In genomic region chr9:121954477-121955175, GRCh38 we compare ENCODE assay signal across 16 cellular contexts.
DNase-seq lines count a peak whose midpoint lies in the region; ATAC-seq and TF ChIP-seq lines count a peak whose summit lies in the region.
"Had no signal": no experiment of that assay in that cellular context is flagged by ENCODE, and none has a peak within 500 bp of the region (broad histone marks: within the 10 kb centered on the region; RNA-seq: fewer than 3 reads in every experiment).

No MANE protein-coding gene starts in this region.

- ATAC-seq in body of pancreas (no peak), right cardiac atrium (peak; percentile 67 to 84), HG03097 (IDR thresholded peaks at IDR 0.05; ENCODE audit: low FRiP score, unreplicated experiment) (no peak)
- ATAC-seq: left lobe of liver, T-cell had no signal

- H3K4me1 ChIP-seq in body of pancreas (no peaks in the 10 kb centered on the region), right cardiac atrium (ENCODE audit: control insufficient read depth, insufficient read depth, low read length) (no peaks in the 10 kb centered on the region), Caco-2 (no peaks in the 10 kb centered on the region)
- H3K4me1 ChIP-seq in effector memory CD4-positive, alpha-beta T cell (ENCODE audit: control insufficient read depth, insufficient read depth, low read length, poor library complexity, severe bottlenecking), result no peaks in the 10 kb centered on the region
- H3K4me1 ChIP-seq: parathyroid adenoma had no signal

- H3K36me3 ChIP-seq in body of pancreas (replicated peaks in 1 of 2; ENCODE audit: insufficient read depth in 1 of 2, low read depth in 2 of 2) (no peaks in the 10 kb centered on the region), Caco-2 (ENCODE audit: control insufficient read depth, insufficient read depth, low read length) (no peaks in the 10 kb centered on the region)
- no peaks in the 10 kb centered on the region for H3K36me3 ChIP-seq in effector memory CD4-positive, alpha-beta T cell (ENCODE audit: control insufficient read depth, insufficient read depth, low read length)

- BruUV-seq in Caco-2 (replicated peaks; lab: Mats Ljungman, UMichigan), result no TSS peak

- peaks cover 3% of the 10 kb centered on the region for H3K27me3 Mint-ChIP-seq in Caco-2 (ENCODE audit: insufficient read depth, unreplicated experiment)
- H3K27me3 Mint-ChIP-seq: T-cell had no signal

- TF ChIP-seq POLR2A in body of pancreas (IDR thresholded peaks at IDR 0.05), result no peak

- H3K4me3 Mint-ChIP-seq in Caco-2 (ENCODE audit: unreplicated experiment), result no peak overlapping the region
- H3K4me3 Mint-ChIP-seq: T-cell had no signal

- H3K27me3 ChIP-seq in body of pancreas (no peaks in the 10 kb centered on the region), right cardiac atrium (ENCODE audit: control insufficient read depth, insufficient read depth) (no peaks in the 10 kb centered on the region), Caco-2 (replicated peaks; ENCODE audit: control insufficient read depth, insufficient read depth, low read length) (no peaks in the 10 kb centered on the region)
- H3K27me3 ChIP-seq in effector memory CD4-positive, alpha-beta T cell (replicated peaks; ENCODE audit: control insufficient read depth, insufficient read depth, low read length, poor library complexity, severe bottlenecking), result no peaks in the 10 kb centered on the region

- no peaks in the 10 kb centered on the region for H3K4me1 Mint-ChIP-seq in Caco-2 (ENCODE audit: low read depth, unreplicated experiment)
- H3K4me1 Mint-ChIP-seq: T-cell had no signal

- H3K4me3 ChIP-seq in body of pancreas (no peak overlapping the region), right cardiac atrium (ENCODE audit: low read length) (no peak overlapping the region), Caco-2 (ENCODE audit: low read depth, low read length) (no peak overlapping the region)
- no peak overlapping the region for H3K4me3 ChIP-seq in effector memory CD4-positive, alpha-beta T cell (ENCODE audit: insufficient read depth, low read depth, low read length, poor library complexity, severe bottlenecking)

- DNase-seq in H4 (ENCODE audit: low spot score), result peak; percentile 38
- DNase-seq in body of pancreas, result peak in 3 of 4 donors; percentile 18 to 47 (median 41)
- DNase-seq in right cardiac atrium, result peak; percentile 59 to 81 (median 67)
- DNase-seq in stromal cell of bone marrow (ENCODE audit: low read depth), result peak; percentile 38
- DNase-seq in COLO829 (ENCODE audit: low spot score), result no peak
- no peak for DNase-seq in Caco-2
- DNase-seq in effector memory CD4-positive, alpha-beta T cell, result no peak
- DNase-seq: activated CD4-positive, alpha-beta T cell treated with anti-CD3 and anti-CD28 coated beads, Interleukin-2, amount 50 U/mL, for 1 hour; activated effector memory CD4-positive, alpha-beta T cell treated with Interleukin-2 at 50 U/mL for 16 hours; Calu3; glutamatergic neuron; NCI-H187; T-cell had no signal

- POLR2A ChIA-PET in Caco-2 (lab: Charles Lee), result no interaction called here

- no peaks in the 10 kb centered on the region for H3K36me3 Mint-ChIP-seq in Caco-2 (ENCODE audit: insufficient read depth, unreplicated experiment)

- no peak overlapping the region for H3K27ac ChIP-seq in body of pancreas
- no peak overlapping the region for H3K27ac ChIP-seq in right cardiac atrium (ENCODE audit: low read length)
- no peak overlapping the region for H3K27ac ChIP-seq in effector memory CD4-positive, alpha-beta T cell (ENCODE audit: insufficient read depth, low read length, poor library complexity, severe bottlenecking)
- H3K27ac ChIP-seq: parathyroid adenoma had no signal

- 68 to 84% methylated on average over 8 of the region's 8 CpGs for WGBS in body of pancreas, 2 donors
- 52% methylated on average over 8 of the region's 8 CpGs for WGBS in right cardiac atrium

- H3K9me3 Mint-ChIP-seq in Caco-2 (ENCODE audit: unreplicated experiment), result no peaks in the 10 kb centered on the region
- H3K9me3 Mint-ChIP-seq: T-cell had no signal

- H3K9me3 ChIP-seq in body of pancreas (no peaks in the 10 kb centered on the region), right cardiac atrium (ENCODE audit: control insufficient read depth, low read length) (no peaks in the 10 kb centered on the region), Caco-2 (no peaks in the 10 kb centered on the region)
- H3K9me3 ChIP-seq in effector memory CD4-positive, alpha-beta T cell (ENCODE audit: control insufficient read depth, low read length), result no peaks in the 10 kb centered on the region

- H3K27ac Mint-ChIP-seq in Caco-2 (ENCODE audit: unreplicated experiment), result no peak overlapping the region
- H3K27ac Mint-ChIP-seq: T-cell had no signal

- CTCF ChIA-PET in Caco-2 (lab: Charles Lee), result no interaction called here

- TF ChIP-seq CTCF in body of pancreas (IDR thresholded peaks at IDR 0.05) (no peak), Caco-2 (IDR thresholded peaks at IDR 0.05; ENCODE audit: insufficient read depth in 1 of 2, low read depth in 1 of 2, low read length in 1 of 2, severe bottlenecking in 1 of 2, unreplicated experiment in 1 of 2) (no peak)

- intact Hi-C loops in body of pancreas (cut with DNase I) (no loop called here), right cardiac atrium (cut with DNase I) (no loop called here), Caco-2 (cut with micrococcal nuclease; ENCODE audit: unreplicated experiment) (no loop called here)

Comparison
In these comparisons a context has a peak if more than half of its experiments do, and no peak if none do; other contexts are left out.
1. DNase-seq: peak in H4 (single experiment), body of pancreas (3 of 4), right cardiac atrium (3 of 3) and stromal cell of bone marrow (single experiment); none in COLO829 (single experiment), Caco-2 (0 of 2) and effector memory CD4-positive, alpha-beta T cell (0 of 3).
2. ATAC-seq: peak in right cardiac atrium (2 of 2); none in body of pancreas (single experiment) and HG03097 (single experiment).